ENCODE assay signal across 28 cellular contexts in genomic region chr5:172243302-172243701, GRCh38. TPM values are rescaled to one million over a fixed set of nuclear protein-coding genes. Genes with fewer than 3 reads are reported as not detected.
"Had no signal": no experiment of that assay in that cellular context is flagged by ENCODE, and none has a peak within 500 bp of the region (broad histone marks: within the 10 kb centered on the region; RNA-seq: fewer than 3 reads in every experiment).

No MANE protein-coding gene starts in this region.

- H3K4me3 Mint-ChIP-seq: effector memory CD8-positive, alpha-beta T cell; naive thymus-derived CD8-positive, alpha-beta T cell; neural progenitor cell; T-helper 1 cell treated with Interleukin-12 subunit alpha and Interleukin-12 subunit beta and Interleukin-4 antibody, amounts not matched to agents 30 μg/mL and 1 μg/mL, for 36 hours had no signal

- H3K9me3 Mint-ChIP-seq: effector memory CD8-positive, alpha-beta T cell had no signal

- DNase-seq: activated CD4-positive, CD25-positive, alpha-beta regulatory T cell treated with anti-CD3 and anti-CD28 coated beads, Interleukin-2, amount 50 U/mL, for 72 hours; activated gamma-delta T cell; activated T-cell treated with anti-CD3 and anti-CD28 coated beads for 4 hours; amygdala; caudate nucleus; cortex of kidney; effector memory CD8-positive, alpha-beta T cell; erythroblast; gastrocnemius medialis; glutamatergic neuron; left lung; lower lobe of right lung; mesenchymal stem cell; naive thymus-derived CD8-positive, alpha-beta T cell; occipital lobe; psoas muscle; sigmoid colon; SK-N-SH; small intestine; stomach; SW 1271; T1000; thyroid gland; upper lobe of left lung had no signal

- H3K27me3 Mint-ChIP-seq: effector memory CD8-positive, alpha-beta T cell; naive thymus-derived CD8-positive, alpha-beta T cell had no signal

- ATAC-seq: effector memory CD8-positive, alpha-beta T cell; gastrocnemius medialis; left lung; lower lobe of right lung; naive thymus-derived CD8-positive, alpha-beta T cell; psoas muscle had no signal

- H3K27ac Mint-ChIP-seq: effector memory CD8-positive, alpha-beta T cell; naive thymus-derived CD8-positive, alpha-beta T cell; neural progenitor cell; T-helper 1 cell treated with Interleukin-12 subunit alpha and Interleukin-12 subunit beta and Interleukin-4 antibody, amounts not matched to agents 30 μg/mL and 1 μg/mL, for 36 hours had no signal

RNA-seq across cellular contexts. Expression of gene EFCAB9, which starts 49.3 kb away (rescaled TPM):
- total RNA-seq: chondrocyte; gastrocnemius medialis; left lung; lower lobe of right lung; naive thymus-derived CD8-positive, alpha-beta T cell; occipital lobe; psoas muscle; sigmoid colon; stomach; thyroid gland; upper lobe of left lung; vagina had no signal
